ENCODE assay signal across 8 cellular contexts in the genomic region with DNA sequence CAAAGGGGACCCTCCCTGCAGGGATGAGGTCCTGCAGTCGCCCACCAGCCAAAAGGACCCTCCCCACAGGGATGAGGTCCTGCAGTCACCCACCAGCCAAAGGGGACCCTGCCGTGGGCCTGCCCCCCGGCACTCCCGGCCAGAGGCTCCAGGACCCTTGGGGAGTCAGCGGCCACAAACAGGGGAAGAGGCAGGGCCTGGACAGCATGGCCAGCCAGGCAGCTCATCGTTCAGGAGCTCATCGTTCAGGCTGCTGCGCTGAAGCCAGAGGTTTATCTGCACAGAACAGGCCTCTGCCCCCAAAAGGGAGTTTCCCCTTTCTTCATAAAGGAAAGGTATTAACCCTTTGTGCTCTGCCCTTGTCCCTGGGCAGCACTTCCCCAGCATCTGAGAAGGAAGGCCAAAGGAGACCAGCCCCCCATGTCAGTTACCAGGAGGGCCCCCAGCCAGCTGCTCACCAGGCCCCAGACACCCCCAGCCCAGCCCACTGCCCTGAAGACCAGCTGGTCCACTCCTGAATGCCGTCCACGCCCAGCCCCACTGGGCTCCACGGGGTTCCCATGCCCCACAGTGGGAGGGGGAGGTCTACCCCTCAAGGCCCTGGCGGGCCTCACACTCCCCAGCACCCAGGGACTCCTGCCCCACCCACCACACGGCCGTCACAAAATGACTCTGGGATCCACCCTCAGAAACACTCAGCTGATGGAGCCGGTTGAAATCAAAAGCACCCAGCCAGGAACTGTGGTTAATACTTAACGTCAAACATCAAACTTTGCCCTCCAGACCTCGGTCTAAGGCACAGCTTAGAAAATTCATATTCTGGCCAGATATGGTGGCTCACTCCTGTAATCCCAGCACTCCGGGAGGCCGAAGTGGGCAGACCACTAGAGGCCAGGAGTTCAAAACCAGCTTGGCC. TPM values are rescaled to one million over a fixed set of nuclear protein-coding genes. Genes with fewer than 3 reads are reported as not detected.
DNase-seq lines count a peak whose midpoint lies in the region; ATAC-seq, FAIRE-seq and TF ChIP-seq lines count a peak whose summit lies in the region.

No MANE protein-coding gene starts in this region.

- H2AFZ ChIP-seq in OCI-LY3 (ENCODE audit: low read depth, low read length), result no peak overlapping the region

- peak overlapping the region; percentile 27; the same call in 1 of the 2 replicates for H3K9ac ChIP-seq in OCI-LY3 (ENCODE audit: low read length)

- H3K27ac ChIP-seq in OCI-LY3 (ENCODE audit: low read length) (no peak overlapping the region), pancreas (peak overlapping the region in 3 of 4 donors; percentile 58 to 70 (median 69))

- peak overlapping the region; percentile 82 for H3K4me2 ChIP-seq in OCI-LY3 (ENCODE audit: low read length)

- no peaks in the 10 kb centered on the region for H3K27me3 ChIP-seq in OCI-LY3 (ENCODE audit: low read depth, low read length)
- no peaks in the 10 kb centered on the region for H3K27me3 ChIP-seq in pancreas

- H3K36me3 ChIP-seq in OCI-LY3 (replicated peaks; ENCODE audit: low read depth, low read length), result no peaks in the 10 kb centered on the region
- no peaks in the 10 kb centered on the region for H3K36me3 ChIP-seq in pancreas

- TF ChIP-seq CTCF in OCI-LY3 (IDR thresholded peaks at IDR 0.05; ENCODE audit: low read depth, low read length) (no peak), pancreas (IDR thresholded peaks at IDR 0.05) (no peak)

- peak overlapping the region; percentile 62 for H3K4me3 ChIP-seq in OCI-LY3 (ENCODE audit: low read length)
- no peak overlapping the region for H3K4me3 ChIP-seq in pancreas

- WGBS in pancreas, 2 donors, result 28 to 29% methylated on average over 19 of the region's 19 CpGs

- peaks cover 30% of the 10 kb centered on the region for H3K4me1 ChIP-seq in OCI-LY3 (ENCODE audit: low read length)
- peaks cover 43 to 66% (median 52%) of the 10 kb centered on the region in 3 donors for H3K4me1 ChIP-seq in pancreas

- DNase-seq in activated naive CD4-positive, alpha-beta T cell treated with anti-CD3 and anti-CD28 coated beads, Interleukin-2, amount 50 U/mL, for 16 hours, result peak; percentile 51
- DNase-seq in pancreas (peak in 2 of 6 donors; percentile 46 to 67), hepatic stellate cell (ENCODE audit: low spot score) (no peak), kidney glomerular epithelial cell (lab: John Stamatoyannopoulos, UW) (no peak), islet precursor cell (no peak), pons (ENCODE audit: low spot score) (no peak)

- no peak for FAIRE-seq in pancreas (lab: Jason Lieb, UNC)

- peaks cover 70% of the 10 kb centered on the region for H4K20me1 ChIP-seq in OCI-LY3 (ENCODE audit: insufficient read depth, low read length)

- H3K9me3 ChIP-seq in OCI-LY3 (ENCODE audit: insufficient read depth, low read length) (no peaks in the 10 kb centered on the region), pancreas (no peaks in the 10 kb centered on the region)

- peaks cover 69% of the 10 kb centered on the region for H3K79me2 ChIP-seq in OCI-LY3 (ENCODE audit: low read length)

- ATAC-seq in GM21529 (IDR thresholded peaks at IDR 0.05; ENCODE audit: unreplicated experiment) (peak; percentile 41), pancreas (peak; percentile 27 to 63 (median 55))

- intact Hi-C loops in pancreas (cut with DNase I), result no loop called here

RNA-seq across cellular contexts. Expression of gene SLC12A7, which starts 6.3 kb away (rescaled TPM):
- 10 to 100 TPM; 17.4 to 56.5 (median 32.1) TPM for total RNA-seq in pancreas
- polyA plus RNA-seq in pancreas, result 10 to 100 TPM; 40.0 to 44.9 TPM
